ENCODE assay signal across 14 cellular contexts in the genomic region with DNA sequence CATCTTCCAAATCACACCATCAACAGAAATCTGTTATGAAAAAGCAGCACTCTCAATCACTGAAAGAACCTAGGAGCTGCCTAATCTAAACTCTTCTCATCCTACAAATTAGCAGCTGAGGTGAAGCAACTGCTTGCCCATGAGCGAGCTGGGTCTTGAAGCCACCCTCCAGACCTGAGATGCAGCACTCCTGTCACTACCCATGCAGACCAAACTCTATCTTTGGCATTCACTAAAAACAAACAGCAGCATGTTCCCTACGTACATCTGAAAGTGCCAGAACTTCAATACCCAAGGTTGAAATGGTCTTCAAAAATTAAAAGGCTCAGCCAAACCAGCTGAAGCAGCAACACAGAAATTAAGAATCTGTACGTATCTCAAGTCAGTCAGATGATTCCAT. TPM values are rescaled to one million over a fixed set of nuclear protein-coding genes. Genes with fewer than 3 reads are reported as not detected.
A peak's percentile ranks its signal among the peaks of the same experiment; 100 is the strongest.
DNase-seq lines count a peak whose midpoint lies in the region; ATAC-seq, FAIRE-seq and TF ChIP-seq lines count a peak whose summit lies in the region.
"Had no signal": no experiment of that assay in that cellular context is flagged by ENCODE, and none has a peak within 500 bp of the region (broad histone marks: within the 10 kb centered on the region; RNA-seq: fewer than 3 reads in every experiment).

No MANE protein-coding gene starts in this region.

- H3K27me3 ChIP-seq in CD4-positive, alpha-beta memory T cell (ENCODE audit: insufficient read depth, low read length): no peaks in the 10 kb centered on the region

- peaks cover 65 to 94% (median 81%) of the 10 kb centered on the region in 4 donors for H3K4me1 Mint-ChIP-seq in CD4-positive, alpha-beta memory T cell
- H3K4me1 Mint-ChIP-seq in central memory CD8-positive, alpha-beta T cell: peaks cover 83% of the 10 kb centered on the region
- H3K4me1 Mint-ChIP-seq in osteocyte (ENCODE audit: unreplicated experiment): peaks cover 76% of the 10 kb centered on the region

- TF ChIP-seq CTCF in osteocyte (IDR thresholded peaks at IDR 0.05): no peak

- no peak overlapping the region for H3K4me3 ChIP-seq in CD4-positive, alpha-beta memory T cell (ENCODE audit: low read length in 2 of 2)

- intact Hi-C loops in CD4-positive, alpha-beta memory T cell (cut with micrococcal nuclease): loop anchor here (1.0 kb wide), 1 partner anchor 12 kb away; no protein-coding TSS in a partner anchor

- H3K36me3 ChIP-seq in CD4-positive, alpha-beta memory T cell (ENCODE audit: insufficient read depth, low read length): no peaks in the 10 kb centered on the region

- H3K27me3 Mint-ChIP-seq in CD4-positive, alpha-beta memory T cell: no peaks in the 10 kb centered on the region
- no peaks in the 10 kb centered on the region for H3K27me3 Mint-ChIP-seq in central memory CD8-positive, alpha-beta T cell
- H3K27me3 Mint-ChIP-seq in osteocyte (ENCODE audit: unreplicated experiment): no peaks in the 10 kb centered on the region
- H3K27me3 Mint-ChIP-seq: activated naive CD8-positive, alpha-beta T cell treated with anti-CD3 and anti-CD28 coated beads, Interleukin-2, amount 10 ng/mL, durations not matched to agents 7 days and 5 days; dendritic cell treated with granulocyte-macrophage colony-stimulating factor and Interleukin-4, amounts not matched to agents 40 ng/mL and 50 ng/mL, for 4 days had no signal

- no peaks in the 10 kb centered on the region for H3K9me3 ChIP-seq in CD4-positive, alpha-beta memory T cell (ENCODE audit: control insufficient read depth in 1 of 2, low read length in 2 of 2)

- H3K4me3 Mint-ChIP-seq in CD4-positive, alpha-beta memory T cell: peak overlapping the region in 5 of 8 donors; percentile 3 to 66 (median 32)
- peak overlapping the region; percentile 48 for H3K4me3 Mint-ChIP-seq in central memory CD8-positive, alpha-beta T cell
- H3K4me3 Mint-ChIP-seq in osteocyte (ENCODE audit: unreplicated experiment): no peak overlapping the region
- H3K4me3 Mint-ChIP-seq: activated naive CD8-positive, alpha-beta T cell treated with anti-CD3 and anti-CD28 coated beads, Interleukin-2, amount 10 ng/mL, durations not matched to agents 7 days and 5 days; dendritic cell treated with granulocyte-macrophage colony-stimulating factor and Interleukin-4, amounts not matched to agents 40 ng/mL and 50 ng/mL, for 4 days had no signal

- DNase-seq in CD4-positive, alpha-beta memory T cell: no peak
- DNase-seq in HTR-8/SVneo (ENCODE audit: insufficient read length, low spot score) (no peak), osteocyte (ENCODE audit: extremely low spot score, unreplicated experiment) (no peak), islet precursor cell (no peak), NCI-H510A treated with DMSO at 0.1 percent for 48 hours (lab: John Stamatoyannopoulos, UW) (no peak)
- no peak for DNase-seq in central memory CD8-positive, alpha-beta T cell (ENCODE audit: low spot score in 2 of 2)
- DNase-seq: activated CD4-positive, CD25-positive, alpha-beta regulatory T cell treated with anti-CD3 and anti-CD28 coated beads, Interleukin-2, amount 50 U/mL, for 72 hours; activated naive CD8-positive, alpha-beta T cell treated with anti-CD3 and anti-CD28 coated beads, Interleukin-2, amount 10 ng/mL, durations not matched to agents 7 days and 5 days; Kasumi-1; nucleus accumbens; stimulated activated naive CD4-positive, alpha-beta T cell treated with Interleukin-2 at 50 U/mL for 16 hours had no signal

- no peak for ATAC-seq in central memory CD8-positive, alpha-beta T cell (replicated peaks; ENCODE audit: extremely low read depth, poor library complexity, severe bottlenecking)
- ATAC-seq in HG02759 (IDR thresholded peaks at IDR 0.05; ENCODE audit: unreplicated experiment) (no peak), HG02885 (IDR thresholded peaks at IDR 0.05; ENCODE audit: poor library complexity, unreplicated experiment) (no peak)

- peaks cover 85% of the 10 kb centered on the region for H3K4me1 ChIP-seq in CD4-positive, alpha-beta memory T cell (ENCODE audit: insufficient read depth, low read length)

- CTCF ChIA-PET in CD4-positive, alpha-beta memory T cell (lab: Charles Lee; ENCODE audit: partially characterized antibody): interaction anchor here (0.9 to 3.0 kb wide), 4 partner anchors 9 to 126 kb away, joined by 3 to 27 read pairs (median 6); partner anchors contain the start of gene ADNP

- H3K27ac Mint-ChIP-seq in CD4-positive, alpha-beta memory T cell: peak overlapping the region in 6 of 7 donors; percentile 5 to 71 (median 50)
- peak overlapping the region; percentile 62 for H3K27ac Mint-ChIP-seq in central memory CD8-positive, alpha-beta T cell (ENCODE audit: low read depth)
- H3K27ac Mint-ChIP-seq in osteocyte (ENCODE audit: unreplicated experiment): peak overlapping the region; percentile 52
- H3K27ac Mint-ChIP-seq: activated naive CD8-positive, alpha-beta T cell treated with anti-CD3 and anti-CD28 coated beads, Interleukin-2, amount 10 ng/mL, durations not matched to agents 7 days and 5 days; dendritic cell treated with granulocyte-macrophage colony-stimulating factor and Interleukin-4, amounts not matched to agents 40 ng/mL and 50 ng/mL, for 4 days had no signal

- no peak overlapping the region for H3K27ac ChIP-seq in CD4-positive, alpha-beta memory T cell (ENCODE audit: low read depth, low read length)

- H3K9me3 Mint-ChIP-seq in CD4-positive, alpha-beta memory T cell: no peaks in the 10 kb centered on the region
- no peaks in the 10 kb centered on the region for H3K9me3 Mint-ChIP-seq in central memory CD8-positive, alpha-beta T cell
- no peaks in the 10 kb centered on the region for H3K9me3 Mint-ChIP-seq in osteocyte (ENCODE audit: unreplicated experiment)
- H3K9me3 Mint-ChIP-seq: activated naive CD8-positive, alpha-beta T cell treated with anti-CD3 and anti-CD28 coated beads, Interleukin-2, amount 10 ng/mL, durations not matched to agents 7 days and 5 days; dendritic cell treated with granulocyte-macrophage colony-stimulating factor and Interleukin-4, amounts not matched to agents 40 ng/mL and 50 ng/mL, for 4 days had no signal

- POLR2A ChIA-PET in CD4-positive, alpha-beta memory T cell (lab: Charles Lee; ENCODE audit: partially characterized antibody): interaction anchor here (1.1 to 3.8 kb wide), 4 partner anchors 9 to 41 kb away, joined by 3 to 33 read pairs (median 4); partner anchors contain the start of gene ADNP

- H3K36me3 Mint-ChIP-seq in CD4-positive, alpha-beta memory T cell: peaks cover 4 to 30% of the 10 kb centered on the region in 2 donors
- H3K36me3 Mint-ChIP-seq in central memory CD8-positive, alpha-beta T cell (ENCODE audit: insufficient read depth): peaks cover 26% of the 10 kb centered on the region
- peaks cover 14% of the 10 kb centered on the region for H3K36me3 Mint-ChIP-seq in osteocyte (ENCODE audit: unreplicated experiment)

- peak; percentile 58 for FAIRE-seq in HTR-8/SVneo (lab: Jason Lieb, UNC)

RNA-seq across cellular contexts. Expression of gene ADNP, which starts 14.3 kb away (rescaled TPM):
- 10 to 100 TPM; 64.8 to 65.6 TPM for total RNA-seq in CD4-positive, alpha-beta memory T cell
- polyA plus RNA-seq in CD4-positive, alpha-beta memory T cell: 10 to 100 TPM in 1 of 2 donors, 1 to 10 TPM in 1; 1.9 to 11.6 TPM
- total RNA-seq in osteocyte: 67.4 and 79.6 TPM in 2 replicates

RNA-seq across cellular contexts. Expression of gene DPM1, which starts 41.4 kb away (rescaled TPM):
- 10 to 100 TPM; 39.9 to 40.9 TPM for total RNA-seq in CD4-positive, alpha-beta memory T cell
- 10 to 100 TPM; 70.3 to 79.2 TPM for polyA plus RNA-seq in CD4-positive, alpha-beta memory T cell
- 32.7 and 37.7 TPM in 2 replicates for total RNA-seq in osteocyte

RNA-seq across cellular contexts. Expression of gene MOCS3, which starts 41.7 kb away (rescaled TPM):
- 1 to 10 TPM; 8.8 to 8.9 TPM for total RNA-seq in CD4-positive, alpha-beta memory T cell
- polyA plus RNA-seq in CD4-positive, alpha-beta memory T cell: 1 to 10 TPM; 3.9 to 4.9 TPM
- 5.0 and 5.5 TPM in 2 replicates for total RNA-seq in osteocyte
